Comparison of ENCODE assay signal across 8 cellular contexts in genomic region chr19:46748325-46749109, GRCh38. TPM values are rescaled to one million over a fixed set of nuclear protein-coding genes. Genes with fewer than 3 reads are reported as not detected.
DNase-seq lines count a peak whose midpoint lies in the region; ATAC-seq and TF ChIP-seq lines count a peak whose summit lies in the region.

No MANE protein-coding gene starts in this region.

- intact Hi-C loops in gastrocnemius medialis (cut with DNase I; ENCODE audit: low total_unique reads), result loop anchor here (5.0 kb wide), 2 partner anchors 41 to 244 kb away; no protein-coding TSS in a partner anchor

- TF ChIP-seq CTCF in foreskin fibroblast (IDR thresholded peaks at IDR 0.05; ENCODE audit: low read depth, low read length) (peak; percentile 89), gastrocnemius medialis (IDR thresholded peaks at IDR 0.05 in 4 of 5, conservative IDR thresholded peaks at IDR 0.05 in 1 of 5) (peak; percentile 45 to 75 (median 62))

- H3K27me3 ChIP-seq in gastrocnemius medialis, result no peaks in the 10 kb centered on the region

- H3K4me3 ChIP-seq in foreskin fibroblast (ENCODE audit: low read depth in 1 of 2, low read length in 2 of 2) (no peak overlapping the region), gastrocnemius medialis (no peak overlapping the region)

- no peak for ATAC-seq in gastrocnemius medialis
- no peak for ATAC-seq in GM21367 (IDR thresholded peaks at IDR 0.05; ENCODE audit: unreplicated experiment)
- ATAC-seq in HG03469 (IDR thresholded peaks at IDR 0.05; ENCODE audit: unreplicated experiment), result no peak

- peak overlapping the region in 2 of 4 donors; percentile 6 to 18 for H3K27ac ChIP-seq in gastrocnemius medialis

- in situ Hi-C loops in gastrocnemius medialis (cut with MboI; ENCODE audit: low sequenced_read_pairs in 4 of 4), result no loop called here

- peaks cover 0 to 8% of the 10 kb centered on the region in 2 donors for H3K36me3 ChIP-seq in gastrocnemius medialis

- H3K9me3 ChIP-seq in gastrocnemius medialis, result no peaks in the 10 kb centered on the region

- peak; percentile 78 for DNase-seq in activated gamma-delta T cell treated with Interleukin-2 at 50 U/mL for 16 hours
- DNase-seq in activated gamma-delta T cell (lab: John Stamatoyannopoulos, UW), result no peak
- DNase-seq in RKO (ENCODE audit: low spot score), result peak; percentile 52
- peak; percentile 53 to 66 for DNase-seq in activated T-helper 1 cell treated with anti-CD3 and anti-CD28 coated beads, Interleukin-2, amount 50 U/mL, for 16 hours (ENCODE audit: low read depth in 1 of 2, low spot score in 1 of 2)
- DNase-seq in foreskin fibroblast, result peak; percentile 43 to 79
- no peak for DNase-seq in gastrocnemius medialis

- TF ChIP-seq POLR2A in gastrocnemius medialis (IDR thresholded peaks at IDR 0.05), result no peak

- peaks cover 21 to 32% of the 10 kb centered on the region in 2 donors for H3K4me1 ChIP-seq in gastrocnemius medialis

RNA-seq across cellular contexts. Expression of gene STRN4, which starts 2.3 kb away (rescaled TPM):
- total RNA-seq in gastrocnemius medialis, result 10 to 100 TPM; 45.5 to 75.7 (median 57.9) TPM

RNA-seq across cellular contexts. Expression of gene FKRP, which starts 2.7 kb away (rescaled TPM):
- 10 to 100 TPM; 16.5 to 23.0 (median 18.9) TPM for total RNA-seq in gastrocnemius medialis

RNA-seq across cellular contexts. Expression of gene PRKD2, which starts 31.6 kb away (rescaled TPM):
- 1 to 10 TPM; 4.2 to 7.2 (median 6.1) TPM for total RNA-seq in gastrocnemius medialis

RNA-seq across cellular contexts. Expression of gene SLC1A5, which starts 39.9 kb away (rescaled TPM):
- total RNA-seq in gastrocnemius medialis, result 10 to 100 TPM in 3 of 4 donors, 1 to 10 TPM in 1; 7.6 to 18.5 (median 10.7) TPM

Comparison
In these comparisons a context has a peak if more than half of its experiments do, and no peak if none do; other contexts are left out.
1. DNase-seq: peak in activated gamma-delta T cell treated with Interleukin-2 at 50 U/mL for 16 hours (single experiment), RKO (single experiment), activated T-helper 1 cell treated with anti-CD3 and anti-CD28 coated beads, Interleukin-2, amount 50 U/mL, for 16 hours (2 of 2) and foreskin fibroblast (2 of 2); none in activated gamma-delta T cell (single experiment) and gastrocnemius medialis (0 of 2).